Comparison of ENCODE assay signal across 1 cellular context in the genomic region with DNA sequence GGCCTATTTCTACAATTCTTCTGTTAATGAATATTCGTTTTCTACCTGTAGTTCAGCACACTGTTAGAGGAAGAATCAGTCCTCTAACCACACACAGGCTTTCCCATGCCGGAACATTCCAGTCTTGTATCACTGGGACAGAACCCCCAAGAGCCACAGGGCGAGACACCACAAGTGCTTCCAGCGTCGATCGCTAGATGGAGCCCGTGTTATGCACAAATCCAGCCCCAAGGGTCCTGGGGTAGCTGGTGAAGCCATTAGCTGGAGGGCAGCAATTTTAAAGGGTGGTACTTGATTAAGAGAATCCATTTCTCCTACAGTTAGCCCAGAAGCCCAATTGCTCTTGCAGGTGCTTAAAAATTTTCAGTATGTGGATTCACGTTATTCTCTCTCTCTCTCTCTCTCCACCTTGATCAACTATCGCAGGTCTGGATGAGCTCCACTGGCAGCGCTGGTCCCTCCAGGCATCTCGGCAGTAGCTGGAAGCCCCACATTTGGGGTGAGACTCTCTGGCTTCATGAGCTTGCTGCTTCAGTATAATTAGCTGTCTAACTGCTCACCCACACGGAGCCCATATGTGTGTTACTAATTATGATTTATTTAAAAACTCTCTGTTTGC.
TF ChIP-seq lines count a peak whose summit lies in the region.

No MANE protein-coding gene starts in this region.

TF ChIP-seq in H1, 55 proteins besides CTCF, POLR2A, EP300 and RAD21 (continued from another document):
- TF ChIP-seq NANOG (IDR thresholded peaks at IDR 0.05; ENCODE audit: insufficient read depth, low read depth, low read length, poor library complexity, severe bottlenecking) (peak; percentile 45), RNF2 (IDR thresholded peaks at IDR 0.05; ENCODE audit: borderline replicate concordance, low read depth, low read length, missing control alignments, poor library complexity, severe bottlenecking) (no peak), CHD1 (IDR thresholded peaks at IDR 0.05; ENCODE audit: low read depth, low read length) (no peak), SIRT6 (IDR thresholded peaks at IDR 0.05; ENCODE audit: low read length) (no peak), CBX8 (IDR thresholded peaks at IDR 0.05; ENCODE audit: borderline replicate concordance, low read depth, low read length) (no peak), CHD2 (IDR thresholded peaks at IDR 0.05; ENCODE audit: low read length) (no peak)
